Comparison of ENCODE assay signal across 8 cellular contexts in genomic region chr22:38114484-38115398, GRCh38. TPM values are rescaled to one million over a fixed set of nuclear protein-coding genes. Genes with fewer than 3 reads are reported as not detected.
DNase-seq lines count a peak whose midpoint lies in the region; ATAC-seq and TF ChIP-seq lines count a peak whose summit lies in the region.

No MANE protein-coding gene starts in this region.

- no peak for TF ChIP-seq POLR2A in erythroblast (IDR thresholded peaks at IDR 0.05; ENCODE audit: low read length)

- peaks cover 4% of the 10 kb centered on the region for H3K4me1 Mint-ChIP-seq in CD4-positive, alpha-beta T cell (ENCODE audit: low read depth)
- peaks cover 2 to 10% (median 6%) of the 10 kb centered on the region in 3 donors for H3K4me1 Mint-ChIP-seq in naive B cell

- H3K27ac Mint-ChIP-seq in CD4-positive, alpha-beta T cell, result no peak overlapping the region
- peak overlapping the region in 2 of 6 donors; percentile 87 to 96 for H3K27ac Mint-ChIP-seq in naive B cell

- intact Hi-C loops in CD4-positive, alpha-beta T cell (cut with DNase I, micrococcal nuclease), result loop anchor here (2.0 to 10.0 kb wide), 3 partner anchors 100 to 238 kb away; no protein-coding TSS in a partner anchor
- intact Hi-C loops in PC-9 (cut with micrococcal nuclease; ENCODE audit: unreplicated experiment), result loop anchor here (2.0 to 5.0 kb wide), 4 partner anchors 68 to 183 kb away; partner anchors contain the start of gene PLA2G6

- H3K27me3 ChIP-seq in CD4-positive, alpha-beta T cell (ENCODE audit: control insufficient read depth, insufficient read depth, low read length), result no peaks in the 10 kb centered on the region
- no peaks in the 10 kb centered on the region for H3K27me3 ChIP-seq in PC-9 (ENCODE audit: insufficient read depth, low read depth)

- POLR2A ChIA-PET in CD4-positive, alpha-beta T cell (lab: Charles Lee), result no interaction called here
- POLR2A ChIA-PET in PC-9 (lab: Charles Lee; ENCODE audit: unreplicated experiment), result interaction anchor here (0.5 to 0.7 kb wide), 3 partner anchors 87 to 163 kb away, joined by 3 to 8 read pairs (median 5); partner anchors contain the start of gene MAFF

- no peak overlapping the region for H3K4me3 Mint-ChIP-seq in CD4-positive, alpha-beta T cell
- H3K4me3 Mint-ChIP-seq in naive B cell, result peak overlapping the region in 1 of 8 donors; percentile 68

- peaks cover 5% of the 10 kb centered on the region for H3F3A ChIP-seq in PC-9 (ENCODE audit: insufficient read depth, low read depth)

- peak; percentile 95 for ATAC-seq in CD4-positive, alpha-beta T cell (ENCODE audit: poor library complexity)
- ATAC-seq in naive B cell (ENCODE audit: low read depth in 2 of 2) (peak; percentile 75 to 83), GM18511 (IDR thresholded peaks at IDR 0.05; ENCODE audit: unreplicated experiment) (no peak)

- CTCF ChIA-PET in CD4-positive, alpha-beta T cell (lab: Charles Lee), result interaction anchor here (0.9 to 1.4 kb wide), 3 partner anchors 8 to 63 kb away, joined by 3 to 4 read pairs (median 4); no protein-coding TSS in a partner anchor
- CTCF ChIA-PET in PC-9 (lab: Charles Lee), result interaction anchor here (0.5 to 1.2 kb wide), 8 partner anchors 12 to 1094 kb away, joined by 3 to 14 read pairs (median 4); no protein-coding TSS in a partner anchor

- BruUV-seq in PC-9 (replicated peaks; lab: Mats Ljungman, UMichigan), result no TSS peak

- H2AFZ ChIP-seq in PC-9, result no peak overlapping the region

- no peak overlapping the region for H3K27ac ChIP-seq in CD4-positive, alpha-beta T cell (ENCODE audit: low read depth, low read length)
- H3K27ac ChIP-seq in PC-9, result no peak overlapping the region

- no peaks in the 10 kb centered on the region for H3K9me2 ChIP-seq in PC-9 (ENCODE audit: insufficient read depth)

- peak; percentile 50 to 80 (median 70) for DNase-seq in CD4-positive, alpha-beta T cell
- DNase-seq in HPDE6-E6E7 (ENCODE audit: extremely low spot score) (peak; percentile 67), PC-9 (peak; percentile 69 to 90), activated T-cell treated with anti-CD3 and anti-CD28 coated beads for 48 hours (ENCODE audit: low read depth) (peak; percentile 73), erythroblast (lab: John Stamatoyannopoulos, UW) (peak; percentile 68 to 86), naive B cell (peak; percentile 52)
- DNase-seq in stimulated activated CD8-positive, alpha-beta memory T cell treated with anti-CD3 and anti-CD28 coated beads, Interleukin-7, amount 100 ng/mL, for 1 hour (ENCODE audit: low read depth in 2 of 2), result peak; percentile 56 to 58

- no peaks in the 10 kb centered on the region for H3K9me3 ChIP-seq in CD4-positive, alpha-beta T cell (ENCODE audit: control insufficient read depth, low read length)
- H3K9me3 ChIP-seq in PC-9 (ENCODE audit: insufficient read depth, low read depth), result no peaks in the 10 kb centered on the region

- H3K27me3 Mint-ChIP-seq in CD4-positive, alpha-beta T cell, result no peaks in the 10 kb centered on the region
- no peaks in the 10 kb centered on the region for H3K27me3 Mint-ChIP-seq in naive B cell

- H3K79me2 ChIP-seq in PC-9 (ENCODE audit: low read depth), result no peaks in the 10 kb centered on the region

- no peak overlapping the region for H3K4me2 ChIP-seq in PC-9

- H3K36me3 ChIP-seq in PC-9 (ENCODE audit: low read depth), result no peaks in the 10 kb centered on the region

- peaks cover 14% of the 10 kb centered on the region for H3K4me1 ChIP-seq in PC-9 (replicated peaks; ENCODE audit: insufficient read depth)

- no peaks in the 10 kb centered on the region for H4K20me1 ChIP-seq in PC-9 (ENCODE audit: insufficient read depth)

- no peaks in the 10 kb centered on the region for H3K9me3 Mint-ChIP-seq in CD4-positive, alpha-beta T cell
- H3K9me3 Mint-ChIP-seq in naive B cell, result no peaks in the 10 kb centered on the region

- peaks cover 13% of the 10 kb centered on the region for H3K36me3 Mint-ChIP-seq in CD4-positive, alpha-beta T cell (ENCODE audit: low read depth)
- peaks cover 0 to 7% of the 10 kb centered on the region in 2 donors for H3K36me3 Mint-ChIP-seq in naive B cell

- TF ChIP-seq CTCF in CD4-positive, alpha-beta T cell (IDR thresholded peaks at IDR 0.05), result peak; percentile 90
- peak; percentile 99 for TF ChIP-seq CTCF in PC-9 (conservative IDR thresholded peaks at IDR 0.05)

- no peak overlapping the region for H3K4me3 ChIP-seq in PC-9

RNA-seq across cellular contexts. Expression of gene BAIAP2L2, which starts 4.3 kb away (rescaled TPM):
- total RNA-seq in CD4-positive, alpha-beta T cell, result 1 to 10 TPM in 1 of 2 experiments, under 1 TPM in 1; 0.45 to 1.0 TPM
- 7.1 and 9.7 TPM in 2 replicates for total RNA-seq in PC-9 (2021)
- polyA plus RNA-seq in naive B cell (ENCODE audit: low read depth in 6 of 6), result not detected

RNA-seq across cellular contexts. Expression of gene SLC16A8, which starts 30.8 kb away (rescaled TPM):
- total RNA-seq in CD4-positive, alpha-beta T cell, result not detected
- not detected in 2 replicates for total RNA-seq in PC-9 (2021)
- not detected for polyA plus RNA-seq in naive B cell (ENCODE audit: low read depth in 6 of 6)

RNA-seq across cellular contexts. Expression of gene PICK1, which starts 57.5 kb away (rescaled TPM):
- 10 to 100 TPM; 21.2 to 25.6 TPM for total RNA-seq in CD4-positive, alpha-beta T cell
- 52.0 and 55.9 TPM in 2 replicates for total RNA-seq in PC-9 (2021)
- polyA plus RNA-seq in naive B cell (ENCODE audit: low read depth in 6 of 6), result 1 to 10 TPM; 2.6 to 9.7 (median 9.3) TPM
